8 cellular contexts compared by ENCODE assay signal in genomic region chr18:11040823-11041712, GRCh38.
DNase-seq lines count a peak whose midpoint lies in the region; ATAC-seq, FAIRE-seq and TF ChIP-seq lines count a peak whose summit lies in the region.

No MANE protein-coding gene starts in this region.

- H3K4me3 ChIP-seq in bronchial epithelial cell (ENCODE audit: low read depth, low read length) (no peak overlapping the region), tibial nerve (peak overlapping the region in 2 of 4 donors; percentile 3 to 29)

- TF ChIP-seq POLR2A in tibial nerve (IDR thresholded peaks at IDR 0.05) = no peak

- WGBS in tibial nerve, 2 donors = 20 to 22% methylated on average over 7 of the region's 7 CpGs

- peaks cover 0 to 27% (median 6%) of the 10 kb centered on the region in 4 donors for H3K4me1 ChIP-seq in tibial nerve

- H3K27ac ChIP-seq in tibial nerve = peak overlapping the region in 2 of 4 donors; percentile 53 to 67

- TF ChIP-seq EP300 in tibial nerve (IDR thresholded peaks at IDR 0.05) = no peak

- no peak for FAIRE-seq in bronchial epithelial cell (lab: Jason Lieb, UNC)

- peak; percentile 59 for TF ChIP-seq CTCF in bronchial epithelial cell (IDR thresholded peaks at IDR 0.05; ENCODE audit: insufficient read depth, low read length, severe bottlenecking)
- TF ChIP-seq CTCF in tibial nerve (IDR thresholded peaks at IDR 0.05) = peak; percentile 53 to 78 (median 67)

- H3K9me3 ChIP-seq in tibial nerve = no peaks in the 10 kb centered on the region

- ATAC-seq in GM21723 (IDR thresholded peaks at IDR 0.05; ENCODE audit: unreplicated experiment) (peak; percentile 77), GM18867 (IDR thresholded peaks at IDR 0.05; ENCODE audit: unreplicated experiment) (no peak)

- H3K27me3 ChIP-seq in bronchial epithelial cell (ENCODE audit: control insufficient read depth, insufficient read depth, low read length) = no peaks in the 10 kb centered on the region
- no peaks in the 10 kb centered on the region for H3K27me3 ChIP-seq in tibial nerve

- H3K36me3 ChIP-seq in bronchial epithelial cell (ENCODE audit: control insufficient read depth, insufficient read depth, low read length) (no peaks in the 10 kb centered on the region), tibial nerve (no peaks in the 10 kb centered on the region)

- DNase-seq in COLO829 (ENCODE audit: low spot score) (peak; percentile 89), NCI-H526 treated with DMSO at 0.1 percent for 48 hours (lab: John Stamatoyannopoulos, UW) (peak; percentile 15), bronchial epithelial cell (ENCODE audit: low read depth) (peak; percentile 27), kidney glomerular epithelial cell (lab: John Stamatoyannopoulos, UW) (peak; percentile 74), tibial nerve (ENCODE audit: low spot score in 2 of 2) (peak; percentile 23 to 91), NCI-H1436 treated with DMSO at 0.1 percent for 48 hours (lab: John Stamatoyannopoulos, UW) (no peak)
